Comparison of ENCODE assay signal across 22 cellular contexts in the genomic region with DNA sequence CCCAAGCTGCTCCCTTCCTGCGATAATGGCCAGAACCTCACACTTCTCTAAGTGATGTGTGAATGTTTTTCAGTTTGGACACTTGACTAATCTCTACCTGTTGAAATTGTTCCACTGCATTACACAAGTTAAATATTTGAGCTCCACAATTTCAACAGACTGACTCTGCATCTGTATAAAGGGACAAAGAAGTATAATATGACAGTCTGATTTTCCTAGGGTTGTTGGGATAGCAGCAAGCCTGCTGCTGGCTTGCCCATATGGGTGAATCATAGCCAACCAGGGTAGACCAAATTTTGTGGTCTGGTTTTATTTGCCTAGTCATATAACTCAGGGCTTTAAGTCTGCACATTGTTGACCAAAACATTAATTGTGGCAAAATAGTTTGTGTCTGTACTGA.
A peak's percentile ranks its signal among the peaks of the same experiment; 100 is the strongest.
DNase-seq lines count a peak whose midpoint lies in the region; ATAC-seq and TF ChIP-seq lines count a peak whose summit lies in the region.
"Had no signal": no experiment of that assay in that cellular context is flagged by ENCODE, and none has a peak within 500 bp of the region (broad histone marks: within the 10 kb centered on the region; RNA-seq: fewer than 3 reads in every experiment).

No MANE protein-coding gene starts in this region.

- H3K23ac ChIP-seq in neuronal stem cell (ENCODE audit: low read depth, low read length, poor library complexity), result no peak overlapping the region

- no peaks in the 10 kb centered on the region for H3K9me3 ChIP-seq in neuronal stem cell (replicated peaks in 1 of 2; ENCODE audit: control insufficient read depth in 2 of 2, insufficient read depth in 1 of 2, low read depth in 1 of 2, low read length in 2 of 2)
- H3K9me3 ChIP-seq: left ventricle myocardium inferior, mucosa of descending colon, suprapubic skin had no signal

- POLR2A ChIA-PET in WTC11 (lab: Charles Lee), result interaction anchor here (1.0 kb wide), 1 partner anchor 13 kb away, joined by 3 read pairs; no protein-coding TSS in a partner anchor

- no peaks in the 10 kb centered on the region for H3K36me3 ChIP-seq in neuronal stem cell (replicated peaks in 1 of 2; ENCODE audit: control insufficient read depth in 2 of 2, insufficient read depth in 2 of 2, low read length in 2 of 2)
- H3K36me3 ChIP-seq: left ventricle myocardium inferior, suprapubic skin had no signal

- H3K4me2 ChIP-seq in neuronal stem cell (ENCODE audit: insufficient read depth, low read length, poor library complexity, severe bottlenecking), result no peak overlapping the region

- TF ChIP-seq CTCF in WTC11 (IDR thresholded peaks at IDR 0.05), result no peak
- TF ChIP-seq CTCF in osteocyte (IDR thresholded peaks at IDR 0.05), result no peak

- no peak overlapping the region for H3K9ac ChIP-seq in neuronal stem cell (ENCODE audit: low read depth, low read length, poor library complexity)

- no peaks in the 10 kb centered on the region for H3K79me1 ChIP-seq in neuronal stem cell (ENCODE audit: low read depth, low read length)

- no peak overlapping the region for H2BK12ac ChIP-seq in neuronal stem cell (ENCODE audit: low read length)

- H3K9me3 Mint-ChIP-seq in WTC11, result no peaks in the 10 kb centered on the region
- H3K9me3 Mint-ChIP-seq in osteocyte (ENCODE audit: unreplicated experiment), result no peaks in the 10 kb centered on the region
- H3K9me3 Mint-ChIP-seq: activated CD4-positive, alpha-beta T cell treated with anti-CD3 and anti-CD28 coated beads, Interleukin-2, amount 10 ng/mL, durations not matched to agents 7 days and 5 days; activated naive CD4-positive, alpha-beta T cell treated with anti-CD3 and anti-CD28 coated beads, Interleukin-2, amount 50 U/mL, for 72 hours; activated T-helper 17 cell treated with anti-CD3 and anti-CD28 coated beads, Interleukin-2, amount 50 U/mL, for 72 hours had no signal

- no peak overlapping the region for H3K4me3 ChIP-seq in neuronal stem cell (ENCODE audit: low read length in 2 of 2)
- H3K4me3 ChIP-seq: left ventricle myocardium inferior, mucosa of descending colon, suprapubic skin had no signal

- H3K27ac ChIP-seq in neuronal stem cell (replicated peaks; ENCODE audit: low read length), result no peak overlapping the region
- H3K27ac ChIP-seq: left ventricle myocardium inferior, suprapubic skin had no signal

- H3K27me3 ChIP-seq in neuronal stem cell (ENCODE audit: control insufficient read depth in 3 of 3, insufficient read depth in 3 of 3, low read depth in 1 of 3, low read length in 3 of 3), result no peaks in the 10 kb centered on the region
- H3K27me3 ChIP-seq: suprapubic skin had no signal

- H4K91ac ChIP-seq in neuronal stem cell (ENCODE audit: low read depth, low read length, poor library complexity), result no peak overlapping the region

- no peak overlapping the region for H3K14ac ChIP-seq in neuronal stem cell (ENCODE audit: low read length)

- no peak overlapping the region for H3K18ac ChIP-seq in neuronal stem cell (ENCODE audit: low read length)

- H3K36me3 Mint-ChIP-seq in WTC11 (no peaks in the 10 kb centered on the region), osteocyte (ENCODE audit: unreplicated experiment) (no peaks in the 10 kb centered on the region)
- H3K36me3 Mint-ChIP-seq: activated naive CD4-positive, alpha-beta T cell treated with anti-CD3 and anti-CD28 coated beads, Interleukin-2, amount 50 U/mL, for 72 hours; CD4-positive, CD25-positive, alpha-beta regulatory T cell had no signal

- DNase-seq in HT1080 (ENCODE audit: low read depth) (peak; percentile 50), NCI-H510A treated with DMSO at 0.1 percent for 48 hours (lab: John Stamatoyannopoulos, UW) (peak; percentile 66), WTC11 (ENCODE audit: low spot score) (no peak), osteocyte (ENCODE audit: extremely low spot score, unreplicated experiment) (no peak), NCI-H146 treated with DMSO at 0.1 percent for 48 hours (lab: John Stamatoyannopoulos, UW; ENCODE audit: unreplicated experiment) (no peak), NK-92 (lab: John Stamatoyannopoulos, UW; ENCODE audit: unreplicated experiment) (no peak), neuronal stem cell (ENCODE audit: low spot score) (no peak)
- DNase-seq: activated CD4-positive, alpha-beta T cell treated with anti-CD3 and anti-CD28 coated beads, Interleukin-2, amount 10 ng/mL, durations not matched to agents 7 days and 5 days; aorta; CD4-positive, CD25-positive, alpha-beta regulatory T cell; central memory CD4-positive, alpha-beta T cell; DND-41; Kasumi-1; left ventricle myocardium inferior; mucosa of descending colon; NCI-H1092; T-helper 17 cell had no signal

- H4K8ac ChIP-seq in neuronal stem cell (ENCODE audit: low read depth, low read length), result no peak overlapping the region

- no peak overlapping the region for H2BK120ac ChIP-seq in neuronal stem cell (ENCODE audit: low read depth, low read length)

- CTCF ChIA-PET in WTC11 (lab: Charles Lee), result no interaction called here

- H3K27me3 Mint-ChIP-seq in WTC11 (ENCODE audit: low read depth) (no peaks in the 10 kb centered on the region), osteocyte (ENCODE audit: unreplicated experiment) (no peaks in the 10 kb centered on the region)
- H3K27me3 Mint-ChIP-seq: activated CD4-positive, alpha-beta T cell treated with anti-CD3 and anti-CD28 coated beads, Interleukin-2, amount 10 ng/mL, durations not matched to agents 7 days and 5 days; activated T-helper 17 cell treated with anti-CD3 and anti-CD28 coated beads, Interleukin-2, amount 50 U/mL, for 72 hours; CD4-positive, CD25-positive, alpha-beta regulatory T cell; progenitor cell of endocrine pancreas; T-helper 17 cell had no signal

- no peak overlapping the region for H2AFZ ChIP-seq in neuronal stem cell (ENCODE audit: low read length)

- no peak overlapping the region for H2BK15ac ChIP-seq in neuronal stem cell (ENCODE audit: low read length)

- H3K4me1 Mint-ChIP-seq in WTC11 (peaks cover 6% of the 10 kb centered on the region), osteocyte (ENCODE audit: unreplicated experiment) (peaks cover under 1% of the 10 kb centered on the region)
- H3K4me1 Mint-ChIP-seq: activated CD4-positive, alpha-beta T cell treated with anti-CD3 and anti-CD28 coated beads, Interleukin-2, amount 10 ng/mL, durations not matched to agents 7 days and 5 days; activated T-helper 17 cell treated with anti-CD3 and anti-CD28 coated beads, Interleukin-2, amount 50 U/mL, for 72 hours; CD4-positive, CD25-positive, alpha-beta regulatory T cell; neural crest cell; T-helper 17 cell had no signal

- H3K4ac ChIP-seq in neuronal stem cell (ENCODE audit: low read length), result no peak overlapping the region

- WGBS in neuronal stem cell (ENCODE audit: extremely low coverage in 2 of 2, insufficient read length in 2 of 2, insufficient replicate concordance in 1 of 2), 2 donors, result no CpG with 5 or more reads among the region's 1 CpG

- H3K27ac Mint-ChIP-seq in WTC11 (no peak overlapping the region), osteocyte (ENCODE audit: unreplicated experiment) (peak overlapping the region; percentile 23)
- H3K27ac Mint-ChIP-seq: activated CD4-positive, alpha-beta T cell treated with anti-CD3 and anti-CD28 coated beads, Interleukin-2, amount 10 ng/mL, durations not matched to agents 7 days and 5 days; activated naive CD4-positive, alpha-beta T cell treated with anti-CD3 and anti-CD28 coated beads, Interleukin-2, amount 50 U/mL, for 72 hours; activated T-helper 17 cell treated with anti-CD3 and anti-CD28 coated beads, Interleukin-2, amount 50 U/mL, for 72 hours; CD4-positive, CD25-positive, alpha-beta regulatory T cell; progenitor cell of endocrine pancreas; T-helper 17 cell had no signal

- ATAC-seq in WTC11, result no peak
- ATAC-seq: activated naive CD4-positive, alpha-beta T cell treated with anti-CD3 and anti-CD28 coated beads, Interleukin-2, amount 50 U/mL, for 72 hours; activated T-helper 17 cell treated with anti-CD3 and anti-CD28 coated beads, Interleukin-2, amount 50 U/mL, for 72 hours; mucosa of descending colon; T-helper 17 cell had no signal

- no peak overlapping the region for H2AK5ac ChIP-seq in neuronal stem cell (ENCODE audit: low read depth, low read length)

- H3K4me1 ChIP-seq in neuronal stem cell (ENCODE audit: control insufficient read depth in 2 of 2, insufficient read depth in 1 of 2, low read depth in 1 of 2, low read length in 2 of 2), result no peaks in the 10 kb centered on the region
- H3K4me1 ChIP-seq: left ventricle myocardium inferior, suprapubic skin had no signal

- H3K4me3 Mint-ChIP-seq in WTC11, result no peak overlapping the region
- no peak overlapping the region for H3K4me3 Mint-ChIP-seq in osteocyte (ENCODE audit: unreplicated experiment)
- H3K4me3 Mint-ChIP-seq: activated CD4-positive, alpha-beta T cell treated with anti-CD3 and anti-CD28 coated beads, Interleukin-2, amount 10 ng/mL, durations not matched to agents 7 days and 5 days; activated T-helper 17 cell treated with anti-CD3 and anti-CD28 coated beads, Interleukin-2, amount 50 U/mL, for 72 hours; CD4-positive, CD25-positive, alpha-beta regulatory T cell; neural crest cell; T-helper 17 cell had no signal

- H2BK5ac ChIP-seq in neuronal stem cell (ENCODE audit: low read length), result no peak overlapping the region

Comparison
In these comparisons a context has a peak if more than half of its experiments do, and no peak if none do; other contexts are left out.
1. DNase-seq: peak in HT1080 (single experiment) and NCI-H510A treated with DMSO at 0.1 percent for 48 hours (single experiment); none in WTC11 (single experiment), osteocyte (single experiment), NCI-H146 treated with DMSO at 0.1 percent for 48 hours (single experiment), NK-92 (single experiment) and neuronal stem cell (single experiment).